10 cellular contexts compared by ENCODE assay signal in genomic region chr1:74785944-74786343, GRCh38.
"Had no signal": no experiment of that assay in that cellular context is flagged by ENCODE, and none has a peak within 500 bp of the region (broad histone marks: within the 10 kb centered on the region; RNA-seq: fewer than 3 reads in every experiment).

No MANE protein-coding gene starts in this region.

- H3K4me2 ChIP-seq: KMS-11 had no signal

- H3K9ac ChIP-seq: GM23248, KMS-11 had no signal

- DNase-seq: GM23248, GOT3, H7, HFFc6, Karpas-422, KBM-7 had no signal

- H3K36me3 ChIP-seq: HAP-1 had no signal

- H3K27ac ChIP-seq: GM23248, KMS-11 had no signal

- FAIRE-seq: HTR-8/SVneo had no signal

- ATAC-seq: HCT116 had no signal

- H3K4me3 ChIP-seq: GM23248, HAP-1 had no signal

- H3K9me3 ChIP-seq: HAP-1 had no signal

- H3K4me1 ChIP-seq: HAP-1 had no signal

- H3K27ac Mint-ChIP-seq: HFFc6 had no signal

- H2AFZ ChIP-seq: GM23248 had no signal

- H3K9me3 Mint-ChIP-seq: HFFc6 had no signal

- H3K4me3 Mint-ChIP-seq: HFFc6 had no signal
